11 cellular contexts compared by ENCODE assay signal in the genomic region with DNA sequence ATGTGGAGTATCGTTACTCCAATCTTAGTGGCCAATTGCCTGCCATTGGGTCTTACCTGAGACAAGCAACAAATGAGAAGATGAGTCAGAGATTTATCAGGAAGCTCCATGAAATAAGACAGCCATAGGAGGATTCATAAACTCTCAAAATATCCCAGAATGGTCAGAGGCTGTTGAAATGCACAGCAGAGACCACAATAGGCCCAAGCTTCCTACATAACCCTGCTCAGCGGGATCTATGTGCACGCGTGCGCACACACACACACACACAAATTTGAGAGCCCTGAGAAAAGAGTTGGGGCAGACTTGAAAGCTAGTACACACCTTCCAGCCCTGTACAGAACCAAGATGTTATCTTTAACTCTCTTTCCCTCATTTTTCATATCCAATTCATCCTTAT. TPM values are rescaled to one million over a fixed set of nuclear protein-coding genes. Genes with fewer than 3 reads are reported as not detected.
A peak's percentile ranks its signal among the peaks of the same experiment; 100 is the strongest.
DNase-seq lines count a peak whose midpoint lies in the region; ATAC-seq and TF ChIP-seq lines count a peak whose summit lies in the region.
"Had no signal": no experiment of that assay in that cellular context is flagged by ENCODE, and none has a peak within 500 bp of the region (broad histone marks: within the 10 kb centered on the region; RNA-seq: fewer than 3 reads in every experiment).

No MANE protein-coding gene starts in this region.

- no peak for ATAC-seq in activated B cell treated with CpG ODN at 0.5 μM for 24 hours (ENCODE audit: low read depth)
- no peak for ATAC-seq in memory B cell (ENCODE audit: low read depth)
- ATAC-seq in GM18519 (IDR thresholded peaks at IDR 0.05; ENCODE audit: low FRiP score, unreplicated experiment): no peak

- H3K9me3 Mint-ChIP-seq in activated B cell treated with CpG ODN at 0.5 μM for 24 hours: no peaks in the 10 kb centered on the region
- no peaks in the 10 kb centered on the region for H3K9me3 Mint-ChIP-seq in memory B cell

- H3K27ac ChIP-seq in BLaER1 treated with 17β-estradiol and CSF1 and Interleukin-3, amounts not matched to agents 10 nM and 100 nM: peak overlapping the region in 9 of 11 experiments; percentile 1 to 82 (median 73); a peak in 13 of 22 replicates
- peak overlapping the region; percentile 0; the same call in 1 of the 2 replicates for H3K27ac ChIP-seq in HEK293 (ENCODE audit: extremely low read depth, low read depth, low read length)

- H3K9me3 ChIP-seq in BLaER1 treated with 17β-estradiol and CSF1 and Interleukin-3, amounts not matched to agents 10 nM and 100 nM (replicated peaks in 1 of 11): peaks cover 16 to 65% (median 54%) of the 10 kb centered on the region in 11 experiments
- no peaks in the 10 kb centered on the region for H3K9me3 ChIP-seq in HEK293 (ENCODE audit: control insufficient read depth, insufficient read depth, low read depth, low read length)

- peaks cover 45 to 100% (median 95%) of the 10 kb centered on the region in 11 experiments; a peak in 20 of 22 replicates for H4K20me1 ChIP-seq in BLaER1 treated with 17β-estradiol and CSF1 and Interleukin-3, amounts not matched to agents 10 nM and 100 nM

- peaks cover 17 to 93% (median 75%) of the 10 kb centered on the region in 11 experiments; a peak in 21 of 22 replicates for H3K36me3 ChIP-seq in BLaER1 treated with 17β-estradiol and CSF1 and Interleukin-3, amounts not matched to agents 10 nM and 100 nM
- H3K36me3 ChIP-seq in HEK293 (ENCODE audit: control insufficient read depth in 2 of 2, insufficient read depth in 1 of 2, low read length in 2 of 2): no peaks in the 10 kb centered on the region; a peak in 1 of 3 replicates

- peaks cover 11% of the 10 kb centered on the region for H3K36me3 Mint-ChIP-seq in activated B cell treated with CpG ODN at 0.5 μM for 24 hours (ENCODE audit: low read depth)
- peaks cover 10% of the 10 kb centered on the region for H3K36me3 Mint-ChIP-seq in memory B cell

- intact Hi-C loops in activated B cell treated with CpG ODN at 0.5 μM for 24 hours (cut with micrococcal nuclease): loop anchor here (1.0 kb wide), 1 partner anchor 10 kb away; a partner anchor contains a TSS

- CTCF ChIA-PET in HEK293 (lab: Yijun Ruan, JAX): interaction anchor here (1.2 kb wide), 1 partner anchor 10 kb away, joined by 3 read pairs; a partner anchor contains a TSS
- CTCF ChIA-PET in activated B cell treated with CpG ODN at 0.5 μM for 24 hours (lab: Charles Lee): no interaction called here

- H3K27ac Mint-ChIP-seq in activated B cell treated with CpG ODN at 0.5 μM for 24 hours (peak overlapping the region; percentile 73), memory B cell (peak overlapping the region; percentile 82)

- H3K4me2 ChIP-seq in BLaER1 treated with 17β-estradiol and CSF1 and Interleukin-3, amounts not matched to agents 10 nM and 100 nM: peak overlapping the region in 5 of 11 experiments; percentile 3 to 8 (median 8); a peak in 5 of 22 replicates

- peaks cover 67% of the 10 kb centered on the region for H3K4me1 Mint-ChIP-seq in activated B cell treated with CpG ODN at 0.5 μM for 24 hours
- peaks cover 45% of the 10 kb centered on the region for H3K4me1 Mint-ChIP-seq in memory B cell

- no peak overlapping the region for H3K4me3 ChIP-seq in BLaER1 treated with 17β-estradiol and CSF1 and Interleukin-3, amounts not matched to agents 10 nM and 100 nM
- H3K4me3 ChIP-seq in HEK293 (ENCODE audit: low read depth, low read length): no peak overlapping the region

- H3K27me3 Mint-ChIP-seq in activated B cell treated with CpG ODN at 0.5 μM for 24 hours (no peaks in the 10 kb centered on the region), memory B cell (no peaks in the 10 kb centered on the region)
- H3K27me3 Mint-ChIP-seq: naive thymus-derived CD4-positive, alpha-beta T cell had no signal

- peaks cover 0 to 44% (median 23%) of the 10 kb centered on the region in 10 experiments; a peak in 17 of 20 replicates for H3K4me1 ChIP-seq in BLaER1 treated with 17β-estradiol and CSF1 and Interleukin-3, amounts not matched to agents 10 nM and 100 nM
- peaks cover 7% of the 10 kb centered on the region; the same call in 1 of the 2 replicates for H3K4me1 ChIP-seq in HEK293 (ENCODE audit: control insufficient read depth, insufficient read depth, low read length)

- DNase-seq in activated B cell treated with CpG ODN at 0.5 μM for 24 hours (no peak), memory B cell (ENCODE audit: low spot score in 2 of 2) (no peak), NCI-H146 (lab: John Stamatoyannopoulos, UW) (no peak), NCI-H2029 treated with DMSO at 0.1 percent for 48 hours (lab: John Stamatoyannopoulos, UW) (no peak)
- no peak for DNase-seq in activated CD4-positive, CD25-positive, alpha-beta regulatory T cell treated with anti-CD3 and anti-CD28 coated beads, Interleukin-2, amount 50 U/mL, for 72 hours
- DNase-seq: caudate nucleus; naive thymus-derived CD4-positive, alpha-beta T cell; NCI-H2081 had no signal

- TF ChIP-seq CTCF in HEK293 (tag by site-specific recombination; IDR thresholded peaks at IDR 0.05): no peak
- no peak for TF ChIP-seq CTCF in activated B cell treated with CpG ODN at 0.5 μM for 24 hours (IDR thresholded peaks at IDR 0.05)

- POLR2A ChIA-PET in HEK293 (lab: Yijun Ruan, JAX): interaction anchor here (1.1 kb wide), 1 partner anchor 9 kb away, joined by 8 read pairs; a partner anchor contains a TSS
- POLR2A ChIA-PET in activated B cell treated with CpG ODN at 0.5 μM for 24 hours (lab: Charles Lee): interaction anchor here (3.4 kb wide), 1 partner anchor 9 kb away, joined by 30 read pairs; a partner anchor contains a TSS

- no peaks in the 10 kb centered on the region for H3K27me3 ChIP-seq in BLaER1 treated with 17β-estradiol and CSF1 and Interleukin-3, amounts not matched to agents 10 nM and 100 nM

- no peak overlapping the region; a peak in 1 of 22 replicates for H3K9ac ChIP-seq in BLaER1 treated with 17β-estradiol and CSF1 and Interleukin-3, amounts not matched to agents 10 nM and 100 nM

- H3K4me3 Mint-ChIP-seq in activated B cell treated with CpG ODN at 0.5 μM for 24 hours (peak overlapping the region; percentile 48), memory B cell (peak overlapping the region; percentile 2)

TF ChIP-seq in HEK293, 187 proteins besides CTCF, POLR2A, EP300 and RAD21:
- peak; percentile 36; the same call in 1 of the 2 replicates for TF ChIP-seq SCRT2 (tag by site-specific recombination; IDR thresholded peaks at IDR 0.05)
- TF ChIP-seq, protein P1, sequence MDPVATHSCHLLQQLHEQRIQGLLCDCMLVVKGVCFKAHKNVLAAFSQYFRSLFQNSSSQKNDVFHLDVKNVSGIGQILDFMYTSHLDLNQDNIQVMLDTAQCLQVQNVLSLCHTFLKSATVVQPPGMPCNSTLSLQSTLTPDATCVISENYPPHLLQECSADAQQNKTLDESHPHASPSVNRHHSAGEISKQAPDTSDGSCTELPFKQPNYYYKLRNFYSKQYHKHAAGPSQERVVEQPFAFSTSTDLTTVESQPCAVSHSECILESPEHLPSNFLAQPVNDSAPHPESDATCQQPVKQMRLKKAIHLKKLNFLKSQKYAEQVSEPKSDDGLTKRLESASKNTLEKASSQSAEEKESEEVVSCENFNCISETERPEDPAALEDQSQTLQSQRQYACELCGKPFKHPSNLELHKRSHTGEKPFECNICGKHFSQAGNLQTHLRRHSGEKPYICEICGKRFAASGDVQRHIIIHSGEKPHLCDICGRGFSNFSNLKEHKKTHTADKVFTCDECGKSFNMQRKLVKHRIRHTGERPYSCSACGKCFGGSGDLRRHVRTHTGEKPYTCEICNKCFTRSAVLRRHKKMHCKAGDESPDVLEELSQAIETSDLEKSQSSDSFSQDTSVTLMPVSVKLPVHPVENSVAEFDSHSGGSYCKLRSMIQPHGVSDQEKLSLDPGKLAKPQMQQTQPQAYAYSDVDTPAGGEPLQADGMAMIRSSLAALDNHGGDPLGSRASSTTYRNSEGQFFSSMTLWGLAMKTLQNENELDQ (tag by site-specific recombination; IDR thresholded peaks at IDR 0.05; ENCODE audit: low read depth): no peak
- TF ChIP-seq YY1 (tag by site-specific recombination; IDR thresholded peaks at IDR 0.05): no peak

RNA-seq across cellular contexts. Expression of a gene that starts 9.8 kb away (rescaled TPM):
- 72.5 and 75.8 TPM in 2 replicates for total RNA-seq in activated B cell treated with CpG ODN at 0.5 μM for 24 hours

RNA-seq across cellular contexts. Expression of a gene that starts 25.7 kb away (rescaled TPM):
- 28.0 and 31.4 TPM in 2 replicates for total RNA-seq in activated B cell treated with CpG ODN at 0.5 μM for 24 hours
